In the genomic region with DNA sequence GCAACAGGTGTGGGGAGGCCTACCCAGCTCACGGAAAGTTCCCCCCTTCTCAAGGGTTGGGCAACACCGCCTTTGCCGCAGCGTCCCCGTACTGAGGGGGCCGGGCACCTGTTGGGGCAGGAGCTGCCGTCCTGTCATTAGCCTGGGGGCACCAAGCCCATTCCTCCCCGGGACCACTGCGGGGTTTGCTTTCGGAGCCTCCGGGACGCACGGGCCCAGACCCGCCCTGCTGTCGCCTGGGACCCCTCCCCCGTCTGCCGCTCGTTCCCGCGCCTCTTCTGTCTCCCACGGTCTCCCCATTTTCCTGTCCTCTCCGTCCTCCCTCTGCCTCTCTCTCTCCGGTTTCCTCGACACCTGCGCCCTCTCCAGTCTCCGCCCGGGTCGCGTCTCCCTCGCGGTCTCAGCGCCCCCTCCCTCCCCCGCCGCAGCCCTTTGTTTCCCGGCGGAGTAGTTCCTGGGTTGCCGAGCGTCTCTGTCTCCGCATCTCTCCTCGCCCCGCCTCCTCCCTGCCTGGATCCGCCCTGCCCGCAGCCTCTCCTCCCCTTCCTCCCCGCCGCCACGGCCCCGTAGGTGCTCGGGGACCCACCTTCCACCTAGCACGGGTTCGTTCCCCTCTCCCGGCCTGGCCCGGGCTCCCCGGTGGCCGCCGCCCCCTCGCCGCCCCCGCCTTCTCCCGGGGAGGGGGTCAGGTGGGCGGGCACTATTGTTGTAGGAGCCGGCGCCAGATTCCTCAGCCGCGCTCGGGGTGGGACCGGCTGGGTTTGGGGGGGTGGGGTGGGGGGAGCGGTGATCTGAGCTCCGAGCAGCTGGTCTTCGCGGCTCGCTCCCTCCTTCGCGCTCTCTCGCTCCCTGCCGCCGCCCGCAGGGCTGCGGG, we compare ENCODE assay signal across 8 cellular contexts. TPM values are rescaled to one million over a fixed set of nuclear protein-coding genes. Genes with fewer than 3 reads are reported as not detected.
DNase-seq lines count a peak whose midpoint lies in the region; ATAC-seq, FAIRE-seq and TF ChIP-seq lines count a peak whose summit lies in the region.

Gene CACNB3, plus strand, starts transcription at position 540 of the 874 bp plus-strand sequence. CDS start 434 bp downstream, outside the sequence.

- CTCF ChIA-PET in activated CD8-positive, alpha-beta T cell treated with anti-CD3 and anti-CD28 coated beads, Interleukin-2, amount 10 ng/mL, durations not matched to agents 7 days and 5 days (lab: Charles Lee), result interaction anchor here (0.7 to 4.7 kb wide), 4 partner anchors 24 to 84 kb away, joined by 3 to 52 read pairs (median 4); partner anchors contain the start of gene DDX23

- DNase-seq in H54 (ENCODE audit: insufficient read length, low spot score) (peak; percentile 64), NCI-H510A (lab: John Stamatoyannopoulos, UW) (peak; percentile 77), mesenteric fat pad (ENCODE audit: low spot score) (no peak)
- DNase-seq in activated CD8-positive, alpha-beta T cell treated with anti-CD3 and anti-CD28 coated beads, Interleukin-2, amount 10 ng/mL, durations not matched to agents 7 days and 5 days, result peak; percentile 84
- peak; percentile 64 for DNase-seq in effector CD8-positive, alpha-beta T cell (lab: John Stamatoyannopoulos, UW)
- peak; percentile 58 for DNase-seq in stimulated activated CD8-positive, alpha-beta memory T cell treated with anti-CD3 and anti-CD28 coated beads, Interleukin-12 subunit alpha, Interleukin-12 subunit beta, amount 100 ng/mL, for 4 hours (ENCODE audit: low read depth)

- H3K36me3 ChIP-seq in BLaER1, result peaks cover 26% of the 10 kb centered on the region

- H3K9ac ChIP-seq in BLaER1, result peak within 1 kb of the TSS; percentile 84

- H3K4me2 ChIP-seq in BLaER1, result peak within 1 kb of the TSS; percentile 90

- H3K27ac Mint-ChIP-seq in activated CD8-positive, alpha-beta T cell treated with anti-CD3 and anti-CD28 coated beads, Interleukin-2, amount 10 ng/mL, durations not matched to agents 7 days and 5 days, result no peak within 1 kb of the TSS

- TF ChIP-seq POLR2A in H54 (IDR thresholded peaks at IDR 0.05; ENCODE audit: low read depth, low read length), result peak; percentile 25; the same call in 1 of the 2 replicates

- H3K27me3 Mint-ChIP-seq in activated CD8-positive, alpha-beta T cell treated with anti-CD3 and anti-CD28 coated beads, Interleukin-2, amount 10 ng/mL, durations not matched to agents 7 days and 5 days (ENCODE audit: low read depth), result peaks cover 36% of the 10 kb centered on the region

- peak within 1 kb of the TSS; percentile 84 for H3K4me3 Mint-ChIP-seq in activated CD8-positive, alpha-beta T cell treated with anti-CD3 and anti-CD28 coated beads, Interleukin-2, amount 10 ng/mL, durations not matched to agents 7 days and 5 days

- H3K4me1 ChIP-seq in BLaER1, result peaks cover 55% of the 10 kb centered on the region

- peak within 1 kb of the TSS; percentile 75 for H3K4me3 ChIP-seq in BLaER1

- H3K9me3 Mint-ChIP-seq in activated CD8-positive, alpha-beta T cell treated with anti-CD3 and anti-CD28 coated beads, Interleukin-2, amount 10 ng/mL, durations not matched to agents 7 days and 5 days (ENCODE audit: insufficient read depth), result no peaks in the 10 kb centered on the region

- H3K9me3 ChIP-seq in BLaER1, result no peaks in the 10 kb centered on the region

- H3K27ac ChIP-seq in BLaER1, result peak within 1 kb of the TSS; percentile 79

- peaks cover 38% of the 10 kb centered on the region for H4K20me1 ChIP-seq in BLaER1

- H3K36me3 Mint-ChIP-seq in activated CD8-positive, alpha-beta T cell treated with anti-CD3 and anti-CD28 coated beads, Interleukin-2, amount 10 ng/mL, durations not matched to agents 7 days and 5 days (ENCODE audit: low read depth), result no peaks in the 10 kb centered on the region

- no peaks in the 10 kb centered on the region for H3K27me3 ChIP-seq in BLaER1

- ATAC-seq in activated CD8-positive, alpha-beta T cell treated with anti-CD3 and anti-CD28 coated beads, Interleukin-2, amount 10 ng/mL, durations not matched to agents 7 days and 5 days, result peak; percentile 66
- ATAC-seq in GM19328 (IDR thresholded peaks at IDR 0.05; ENCODE audit: unreplicated experiment), result no peak

- POLR2A ChIA-PET in activated CD8-positive, alpha-beta T cell treated with anti-CD3 and anti-CD28 coated beads, Interleukin-2, amount 10 ng/mL, durations not matched to agents 7 days and 5 days (lab: Charles Lee), result interaction anchor here (0.6 to 2.2 kb wide), 2 partner anchors 10 to 34 kb away, joined by 3 to 9 read pairs; partner anchors contain the start of gene DDX23

- peaks cover 41% of the 10 kb centered on the region for H3K4me1 Mint-ChIP-seq in activated CD8-positive, alpha-beta T cell treated with anti-CD3 and anti-CD28 coated beads, Interleukin-2, amount 10 ng/mL, durations not matched to agents 7 days and 5 days (ENCODE audit: low read depth)

- no peak for FAIRE-seq in H54 (lab: Jason Lieb, UNC)

RNA-seq across cellular contexts. Expression of gene CACNB3, which starts in this region (rescaled TPM):
- 10 to 100 TPM; 10.5 to 13.1 TPM for total RNA-seq in activated CD8-positive, alpha-beta T cell treated with anti-CD3 and anti-CD28 coated beads, Interleukin-2, amount 10 ng/mL, durations not matched to agents 7 days and 5 days
- total RNA-seq in mesenteric fat pad, result 13.2 TPM
